1 cellular context compared by ENCODE assay signal in the genomic region with DNA sequence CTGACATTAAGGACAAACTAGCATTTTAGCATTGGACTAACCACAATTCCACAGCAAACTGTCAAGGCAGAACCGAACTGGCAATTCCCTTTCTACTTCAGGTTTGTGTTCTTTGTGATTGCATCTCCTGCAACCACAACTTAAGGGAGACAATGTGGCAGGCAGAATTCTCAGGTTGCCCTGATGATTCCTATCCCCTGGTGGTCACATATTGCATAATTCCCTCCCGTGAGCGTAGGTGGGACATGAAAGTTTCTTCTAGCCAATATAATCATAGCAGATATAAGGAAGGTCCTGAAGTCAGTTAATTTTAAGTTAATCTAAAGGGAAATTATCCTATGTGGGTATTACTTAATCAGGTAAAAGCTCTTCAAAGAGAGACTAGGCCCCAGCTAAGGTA.
TF ChIP-seq lines count a peak whose summit lies in the region.

No MANE protein-coding gene starts in this region.

TF ChIP-seq in HCT116, 20 proteins besides CTCF, POLR2A, EP300 and RAD21:
- TF ChIP-seq POLR2AphosphoS5 (IDR thresholded peaks at IDR 0.05; ENCODE audit: low read depth, low read length) (no peak), YY1 (IDR thresholded peaks at IDR 0.05; ENCODE audit: extremely low read depth, insufficient replicate concordance, low read depth, low read length) (no peak), CEBPB (IDR thresholded peaks at IDR 0.05; ENCODE audit: low read depth) (no peak), TCF7L2 (IDR thresholded peaks at IDR 0.05; ENCODE audit: borderline replicate concordance, extremely low read depth, insufficient read depth, insufficient read length) (no peak), SIN3A (IDR thresholded peaks at IDR 0.05; ENCODE audit: low read depth) (no peak), EZH2phosphoT487 (IDR thresholded peaks at IDR 0.05; ENCODE audit: borderline replicate concordance) (no peak)
- TF ChIP-seq, protein P1, sequence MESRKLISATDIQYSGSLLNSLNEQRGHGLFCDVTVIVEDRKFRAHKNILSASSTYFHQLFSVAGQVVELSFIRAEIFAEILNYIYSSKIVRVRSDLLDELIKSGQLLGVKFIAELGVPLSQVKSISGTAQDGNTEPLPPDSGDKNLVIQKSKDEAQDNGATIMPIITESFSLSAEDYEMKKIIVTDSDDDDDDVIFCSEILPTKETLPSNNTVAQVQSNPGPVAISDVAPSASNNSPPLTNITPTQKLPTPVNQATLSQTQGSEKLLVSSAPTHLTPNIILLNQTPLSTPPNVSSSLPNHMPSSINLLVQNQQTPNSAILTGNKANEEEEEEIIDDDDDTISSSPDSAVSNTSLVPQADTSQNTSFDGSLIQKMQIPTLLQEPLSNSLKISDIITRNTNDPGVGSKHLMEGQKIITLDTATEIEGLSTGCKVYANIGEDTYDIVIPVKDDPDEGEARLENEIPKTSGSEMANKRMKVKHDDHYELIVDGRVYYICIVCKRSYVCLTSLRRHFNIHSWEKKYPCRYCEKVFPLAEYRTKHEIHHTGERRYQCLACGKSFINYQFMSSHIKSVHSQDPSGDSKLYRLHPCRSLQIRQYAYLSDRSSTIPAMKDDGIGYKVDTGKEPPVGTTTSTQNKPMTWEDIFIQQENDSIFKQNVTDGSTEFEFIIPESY (IDR thresholded peaks at IDR 0.05; ENCODE audit: extremely low read depth, insufficient replicate concordance, low read length), result no peak
- TF ChIP-seq, protein P2, sequence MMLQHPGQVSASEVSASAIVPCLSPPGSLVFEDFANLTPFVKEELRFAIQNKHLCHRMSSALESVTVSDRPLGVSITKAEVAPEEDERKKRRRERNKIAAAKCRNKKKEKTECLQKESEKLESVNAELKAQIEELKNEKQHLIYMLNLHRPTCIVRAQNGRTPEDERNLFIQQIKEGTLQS (IDR thresholded peaks at IDR 0.05), result no peak
- TF ChIP-seq, protein P3, sequence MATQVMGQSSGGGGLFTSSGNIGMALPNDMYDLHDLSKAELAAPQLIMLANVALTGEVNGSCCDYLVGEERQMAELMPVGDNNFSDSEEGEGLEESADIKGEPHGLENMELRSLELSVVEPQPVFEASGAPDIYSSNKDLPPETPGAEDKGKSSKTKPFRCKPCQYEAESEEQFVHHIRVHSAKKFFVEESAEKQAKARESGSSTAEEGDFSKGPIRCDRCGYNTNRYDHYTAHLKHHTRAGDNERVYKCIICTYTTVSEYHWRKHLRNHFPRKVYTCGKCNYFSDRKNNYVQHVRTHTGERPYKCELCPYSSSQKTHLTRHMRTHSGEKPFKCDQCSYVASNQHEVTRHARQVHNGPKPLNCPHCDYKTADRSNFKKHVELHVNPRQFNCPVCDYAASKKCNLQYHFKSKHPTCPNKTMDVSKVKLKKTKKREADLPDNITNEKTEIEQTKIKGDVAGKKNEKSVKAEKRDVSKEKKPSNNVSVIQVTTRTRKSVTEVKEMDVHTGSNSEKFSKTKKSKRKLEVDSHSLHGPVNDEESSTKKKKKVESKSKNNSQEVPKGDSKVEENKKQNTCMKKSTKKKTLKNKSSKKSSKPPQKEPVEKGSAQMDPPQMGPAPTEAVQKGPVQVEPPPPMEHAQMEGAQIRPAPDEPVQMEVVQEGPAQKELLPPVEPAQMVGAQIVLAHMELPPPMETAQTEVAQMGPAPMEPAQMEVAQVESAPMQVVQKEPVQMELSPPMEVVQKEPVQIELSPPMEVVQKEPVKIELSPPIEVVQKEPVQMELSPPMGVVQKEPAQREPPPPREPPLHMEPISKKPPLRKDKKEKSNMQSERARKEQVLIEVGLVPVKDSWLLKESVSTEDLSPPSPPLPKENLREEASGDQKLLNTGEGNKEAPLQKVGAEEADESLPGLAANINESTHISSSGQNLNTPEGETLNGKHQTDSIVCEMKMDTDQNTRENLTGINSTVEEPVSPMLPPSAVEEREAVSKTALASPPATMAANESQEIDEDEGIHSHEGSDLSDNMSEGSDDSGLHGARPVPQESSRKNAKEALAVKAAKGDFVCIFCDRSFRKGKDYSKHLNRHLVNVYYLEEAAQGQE (IDR thresholded peaks at IDR 0.05; ENCODE audit: low read depth), result no peak
